13 cellular contexts compared by ENCODE assay signal in the genomic region with DNA sequence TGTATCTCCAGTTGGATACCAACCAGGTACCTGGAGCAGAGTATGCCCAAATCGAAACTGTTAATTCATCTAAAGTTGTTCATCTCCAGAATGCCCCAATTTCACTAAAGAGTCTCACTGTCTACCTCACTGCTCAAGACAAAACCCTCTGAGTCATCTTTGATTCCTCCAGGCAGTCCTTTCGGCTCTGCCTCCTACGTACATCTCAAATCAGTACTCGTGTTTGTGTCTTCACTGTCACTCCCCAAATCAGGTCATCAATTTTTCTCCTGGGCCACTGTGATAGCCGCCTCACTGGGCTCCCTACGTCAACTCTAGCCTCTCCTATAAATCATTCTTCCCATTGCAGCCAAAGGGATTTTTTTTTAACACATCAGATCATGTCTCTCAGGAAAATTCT. TPM values are rescaled to one million over a fixed set of nuclear protein-coding genes. Genes with fewer than 3 reads are reported as not detected.
DNase-seq lines count a peak whose midpoint lies in the region; ATAC-seq and TF ChIP-seq lines count a peak whose summit lies in the region.
"Had no signal": no experiment of that assay in that cellular context is flagged by ENCODE, and none has a peak within 500 bp of the region (broad histone marks: within the 10 kb centered on the region; RNA-seq: fewer than 3 reads in every experiment).

No MANE protein-coding gene starts in this region.

- H3K27me3 Mint-ChIP-seq in T-helper 2 cell treated with Interferon-gamma antibody and Interleukin-4, amounts not matched to agents 5 μg/mL and 100 μg/mL, for 36 hours (ENCODE audit: low read depth): peaks cover 48% of the 10 kb centered on the region

- peaks cover 6% of the 10 kb centered on the region for H3K36me3 Mint-ChIP-seq in T-helper 2 cell treated with Interferon-gamma antibody and Interleukin-4, amounts not matched to agents 5 μg/mL and 100 μg/mL, for 36 hours (ENCODE audit: low read depth)

- peaks cover 10% of the 10 kb centered on the region for H3K9me3 Mint-ChIP-seq in T-helper 2 cell treated with Interferon-gamma antibody and Interleukin-4, amounts not matched to agents 5 μg/mL and 100 μg/mL, for 36 hours

- no peak for TF ChIP-seq POLR2A in body of pancreas (IDR thresholded peaks at IDR 0.05)

- H3K27me3 ChIP-seq in body of pancreas: no peaks in the 10 kb centered on the region

- ATAC-seq in GM18498 (IDR thresholded peaks at IDR 0.05; ENCODE audit: unreplicated experiment) (peak; percentile 63), GM21825 (IDR thresholded peaks at IDR 0.05; ENCODE audit: unreplicated experiment) (peak; percentile 47), esophagus mucosa (peak; percentile 22), SK-N-SH treated with all-trans-retinoic acid at 6 μM for 48 hours (no peak), body of pancreas (no peak)
- ATAC-seq: HCT116, lower lobe of right lung, psoas muscle had no signal

- H3K4me1 ChIP-seq in body of pancreas: no peaks in the 10 kb centered on the region
- H3K4me1 ChIP-seq: psoas muscle had no signal

- H3K9me3 ChIP-seq in body of pancreas: no peaks in the 10 kb centered on the region
- H3K9me3 ChIP-seq: lower lobe of right lung, psoas muscle had no signal

- DNase-seq in T-helper 2 cell treated with Interferon-gamma antibody and Interleukin-4, amounts not matched to agents 5 μg/mL and 100 μg/mL, for 36 hours (ENCODE audit: low spot score): peak; percentile 46
- DNase-seq in A172 (ENCODE audit: low spot score): no peak
- no peak for DNase-seq in body of pancreas
- no peak for DNase-seq in NCI-H187 (lab: John Stamatoyannopoulos, UW)
- DNase-seq: lower lobe of right lung, NCI-H2081 treated with DMSO at 0.1 percent for 48 hours, psoas muscle, Right ventricle myocardium superior had no signal

- TF ChIP-seq CTCF in body of pancreas (IDR thresholded peaks at IDR 0.05): no peak

- 79 to 83% methylated on average over 6 of the region's 6 CpGs for WGBS in body of pancreas, 2 donors

- no peak overlapping the region for H3K27ac ChIP-seq in body of pancreas
- H3K27ac ChIP-seq: lower lobe of right lung, psoas muscle had no signal

- intact Hi-C loops in body of pancreas (cut with DNase I): no loop called here

- H3K4me3 Mint-ChIP-seq in T-helper 2 cell treated with Interferon-gamma antibody and Interleukin-4, amounts not matched to agents 5 μg/mL and 100 μg/mL, for 36 hours: no peak overlapping the region

- no peaks in the 10 kb centered on the region for H3K36me3 ChIP-seq in body of pancreas (replicated peaks in 1 of 2; ENCODE audit: insufficient read depth in 1 of 2, low read depth in 2 of 2)
- H3K36me3 ChIP-seq: lower lobe of right lung had no signal

- H3K4me1 Mint-ChIP-seq in T-helper 2 cell treated with Interferon-gamma antibody and Interleukin-4, amounts not matched to agents 5 μg/mL and 100 μg/mL, for 36 hours (ENCODE audit: low read depth): peaks cover 24% of the 10 kb centered on the region

- H3K27ac Mint-ChIP-seq in T-helper 2 cell treated with Interferon-gamma antibody and Interleukin-4, amounts not matched to agents 5 μg/mL and 100 μg/mL, for 36 hours: peak overlapping the region; percentile 7

- H3K4me3 ChIP-seq in body of pancreas: no peak overlapping the region
- H3K4me3 ChIP-seq: lower lobe of right lung, psoas muscle had no signal

TF ChIP-seq in SK-N-SH treated with all-trans-retinoic acid at 6 μM for 48 hours, 23 proteins besides CTCF, POLR2A, EP300 and RAD21:
- TF ChIP-seq SNAI2 (CRISPR knock-in tag; IDR thresholded peaks at IDR 0.05) (no peak), PPARA (CRISPR knock-in tag; IDR thresholded peaks at IDR 0.05; ENCODE audit: borderline replicate concordance) (no peak), CSDC2 (CRISPR knock-in tag; IDR thresholded peaks at IDR 0.05) (no peak), BACH2 (CRISPR knock-in tag; IDR thresholded peaks at IDR 0.05; ENCODE audit: borderline replicate concordance) (no peak), TOX (CRISPR knock-in tag; IDR thresholded peaks at IDR 0.05; ENCODE audit: borderline replicate concordance) (no peak), RARB (CRISPR knock-in tag; IDR thresholded peaks at IDR 0.05) (no peak), ZFP30 (CRISPR knock-in tag; IDR thresholded peaks at IDR 0.05) (no peak), ZFP3 (CRISPR knock-in tag; IDR thresholded peaks at IDR 0.05) (no peak), TCF4 (CRISPR knock-in tag; IDR thresholded peaks at IDR 0.05; ENCODE audit: borderline replicate concordance) (no peak), ISL1 (CRISPR knock-in tag; IDR thresholded peaks at IDR 0.05) (no peak)
- TF ChIP-seq, protein P1, sequence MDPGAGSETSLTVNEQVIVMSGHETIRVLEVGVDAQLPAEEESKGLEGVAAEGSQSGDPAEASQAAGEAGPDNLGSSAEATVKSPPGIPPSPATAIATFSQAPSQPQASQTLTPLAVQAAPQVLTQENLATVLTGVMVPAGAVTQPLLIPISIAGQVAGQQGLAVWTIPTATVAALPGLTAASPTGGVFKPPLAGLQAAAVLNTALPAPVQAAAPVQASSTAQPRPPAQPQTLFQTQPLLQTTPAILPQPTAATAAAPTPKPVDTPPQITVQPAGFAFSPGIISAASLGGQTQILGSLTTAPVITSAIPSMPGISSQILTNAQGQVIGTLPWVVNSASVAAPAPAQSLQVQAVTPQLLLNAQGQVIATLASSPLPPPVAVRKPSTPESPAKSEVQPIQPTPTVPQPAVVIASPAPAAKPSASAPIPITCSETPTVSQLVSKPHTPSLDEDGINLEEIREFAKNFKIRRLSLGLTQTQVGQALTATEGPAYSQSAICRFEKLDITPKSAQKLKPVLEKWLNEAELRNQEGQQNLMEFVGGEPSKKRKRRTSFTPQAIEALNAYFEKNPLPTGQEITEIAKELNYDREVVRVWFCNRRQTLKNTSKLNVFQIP (CRISPR knock-in tag; IDR thresholded peaks at IDR 0.05; ENCODE audit: borderline replicate concordance, low read depth): no peak
- TF ChIP-seq, protein P2, sequence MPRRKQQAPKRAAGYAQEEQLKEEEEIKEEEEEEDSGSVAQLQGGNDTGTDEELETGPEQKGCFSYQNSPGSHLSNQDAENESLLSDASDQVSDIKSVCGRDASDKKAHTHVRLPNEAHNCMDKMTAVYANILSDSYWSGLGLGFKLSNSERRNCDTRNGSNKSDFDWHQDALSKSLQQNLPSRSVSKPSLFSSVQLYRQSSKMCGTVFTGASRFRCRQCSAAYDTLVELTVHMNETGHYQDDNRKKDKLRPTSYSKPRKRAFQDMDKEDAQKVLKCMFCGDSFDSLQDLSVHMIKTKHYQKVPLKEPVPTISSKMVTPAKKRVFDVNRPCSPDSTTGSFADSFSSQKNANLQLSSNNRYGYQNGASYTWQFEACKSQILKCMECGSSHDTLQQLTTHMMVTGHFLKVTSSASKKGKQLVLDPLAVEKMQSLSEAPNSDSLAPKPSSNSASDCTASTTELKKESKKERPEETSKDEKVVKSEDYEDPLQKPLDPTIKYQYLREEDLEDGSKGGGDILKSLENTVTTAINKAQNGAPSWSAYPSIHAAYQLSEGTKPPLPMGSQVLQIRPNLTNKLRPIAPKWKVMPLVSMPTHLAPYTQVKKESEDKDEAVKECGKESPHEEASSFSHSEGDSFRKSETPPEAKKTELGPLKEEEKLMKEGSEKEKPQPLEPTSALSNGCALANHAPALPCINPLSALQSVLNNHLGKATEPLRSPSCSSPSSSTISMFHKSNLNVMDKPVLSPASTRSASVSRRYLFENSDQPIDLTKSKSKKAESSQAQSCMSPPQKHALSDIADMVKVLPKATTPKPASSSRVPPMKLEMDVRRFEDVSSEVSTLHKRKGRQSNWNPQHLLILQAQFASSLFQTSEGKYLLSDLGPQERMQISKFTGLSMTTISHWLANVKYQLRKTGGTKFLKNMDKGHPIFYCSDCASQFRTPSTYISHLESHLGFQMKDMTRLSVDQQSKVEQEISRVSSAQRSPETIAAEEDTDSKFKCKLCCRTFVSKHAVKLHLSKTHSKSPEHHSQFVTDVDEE (CRISPR knock-in tag; IDR thresholded peaks at IDR 0.05): no peak
- TF ChIP-seq, protein P3, sequence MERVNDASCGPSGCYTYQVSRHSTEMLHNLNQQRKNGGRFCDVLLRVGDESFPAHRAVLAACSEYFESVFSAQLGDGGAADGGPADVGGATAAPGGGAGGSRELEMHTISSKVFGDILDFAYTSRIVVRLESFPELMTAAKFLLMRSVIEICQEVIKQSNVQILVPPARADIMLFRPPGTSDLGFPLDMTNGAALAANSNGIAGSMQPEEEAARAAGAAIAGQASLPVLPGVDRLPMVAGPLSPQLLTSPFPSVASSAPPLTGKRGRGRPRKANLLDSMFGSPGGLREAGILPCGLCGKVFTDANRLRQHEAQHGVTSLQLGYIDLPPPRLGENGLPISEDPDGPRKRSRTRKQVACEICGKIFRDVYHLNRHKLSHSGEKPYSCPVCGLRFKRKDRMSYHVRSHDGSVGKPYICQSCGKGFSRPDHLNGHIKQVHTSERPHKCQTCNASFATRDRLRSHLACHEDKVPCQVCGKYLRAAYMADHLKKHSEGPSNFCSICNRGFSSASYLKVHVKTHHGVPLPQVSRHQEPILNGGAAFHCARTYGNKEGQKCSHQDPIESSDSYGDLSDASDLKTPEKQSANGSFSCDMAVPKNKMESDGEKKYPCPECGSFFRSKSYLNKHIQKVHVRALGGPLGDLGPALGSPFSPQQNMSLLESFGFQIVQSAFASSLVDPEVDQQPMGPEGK (CRISPR knock-in tag; IDR thresholded peaks at IDR 0.05; ENCODE audit: borderline replicate concordance): no peak
- TF ChIP-seq, protein P4, sequence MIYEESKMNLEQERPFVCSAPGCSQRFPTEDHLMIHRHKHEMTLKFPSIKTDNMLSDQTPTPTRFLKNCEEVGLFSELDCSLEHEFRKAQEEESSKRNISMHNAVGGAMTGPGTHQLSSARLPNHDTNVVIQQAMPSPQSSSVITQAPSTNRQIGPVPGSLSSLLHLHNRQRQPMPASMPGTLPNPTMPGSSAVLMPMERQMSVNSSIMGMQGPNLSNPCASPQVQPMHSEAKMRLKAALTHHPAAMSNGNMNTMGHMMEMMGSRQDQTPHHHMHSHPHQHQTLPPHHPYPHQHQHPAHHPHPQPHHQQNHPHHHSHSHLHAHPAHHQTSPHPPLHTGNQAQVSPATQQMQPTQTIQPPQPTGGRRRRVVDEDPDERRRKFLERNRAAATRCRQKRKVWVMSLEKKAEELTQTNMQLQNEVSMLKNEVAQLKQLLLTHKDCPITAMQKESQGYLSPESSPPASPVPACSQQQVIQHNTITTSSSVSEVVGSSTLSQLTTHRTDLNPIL (CRISPR knock-in tag; IDR thresholded peaks at IDR 0.05; ENCODE audit: low read depth): no peak

RNA-seq across cellular contexts. Expression of a gene that starts 42.1 kb away (rescaled TPM):
- total RNA-seq in esophagus mucosa: 24.6 TPM
- 17.8 and 21.8 TPM in 2 replicates for total RNA-seq in A172 (2014; rRNA removed; shearing (Covaris generic))
- 10 to 100 TPM; 20.1 to 21.8 TPM for total RNA-seq in body of pancreas

Comparison
In these comparisons a context has a peak if more than half of its experiments do, and no peak if none do; other contexts are left out.
1. ATAC-seq: peak in GM18498 (single experiment), GM21825 (single experiment) and esophagus mucosa (single experiment); none in SK-N-SH treated with all-trans-retinoic acid at 6 μM for 48 hours (single experiment) and body of pancreas (single experiment).